22 cellular contexts compared by ENCODE assay signal in genomic region chr2:62181836-62182235, GRCh38. TPM values are rescaled to one million over a fixed set of nuclear protein-coding genes. Genes with fewer than 3 reads are reported as not detected.
DNase-seq lines count a peak whose midpoint lies in the region; ATAC-seq and TF ChIP-seq lines count a peak whose summit lies in the region.
"Had no signal": no experiment of that assay in that cellular context is flagged by ENCODE, and none has a peak within 500 bp of the region (broad histone marks: within the 10 kb centered on the region; RNA-seq: fewer than 3 reads in every experiment).

No MANE protein-coding gene starts in this region.

- no peaks in the 10 kb centered on the region for H3K9me2 ChIP-seq in OCI-LY1 (ENCODE audit: low read depth, low read length)
- H3K9me2 ChIP-seq: SK-N-SH had no signal

- DNase-seq in Jurkat, Clone E6-1 (ENCODE audit: low read depth, low spot score) = peak; percentile 81
- DNase-seq in neural progenitor cell (ENCODE audit: low spot score) (no peak), MCF 10A (ENCODE audit: unreplicated experiment) (no peak), NCI-H446 (lab: John Stamatoyannopoulos, UW) (no peak), left colon (no peak)
- DNase-seq: C1 segment of cervical spinal cord; CD4-positive, alpha-beta memory T cell; COR-L47; GM23248; H7; NCI-H1092 treated with DMSO at 0.1 percent for 48 hours; NCI-H1436; NCI-H187; NCI-H2171 treated with DMSO at 0.1 percent for 48 hours; NCI-H345; SIG-M5; SK-N-SH; SW 1271 had no signal

- H3K4me1 Mint-ChIP-seq in neural progenitor cell (peaks cover 7% of the 10 kb centered on the region), MCF 10A (ENCODE audit: insufficient read depth, unreplicated experiment) (no peaks in the 10 kb centered on the region)

- no peaks in the 10 kb centered on the region for H3K27me3 ChIP-seq in BLaER1 treated with 17β-estradiol and CSF1 and Interleukin-3, amounts not matched to agents 10 nM and 100 nM
- H3K27me3 ChIP-seq in OCI-LY1 (ENCODE audit: insufficient read depth, low read length) (no peaks in the 10 kb centered on the region), neural progenitor cell (no peaks in the 10 kb centered on the region)

- BruUV-seq in MCF 10A (replicated peaks; lab: Mats Ljungman, UMichigan) = no TSS peak

- H3K79me2 ChIP-seq in OCI-LY1 (ENCODE audit: insufficient read depth, low read length) (no peaks in the 10 kb centered on the region), neural progenitor cell (ENCODE audit: low read depth) (no peaks in the 10 kb centered on the region)

- peak overlapping the region in 8 of 11 experiments; percentile 3 to 74 (median 52); a peak in 12 of 22 replicates for H3K27ac ChIP-seq in BLaER1 treated with 17β-estradiol and CSF1 and Interleukin-3, amounts not matched to agents 10 nM and 100 nM
- H3K27ac ChIP-seq in OCI-LY1 (ENCODE audit: low read depth, low read length, poor library complexity, severe bottlenecking) (peak overlapping the region; percentile 100), neural progenitor cell (no peak overlapping the region)
- H3K27ac ChIP-seq: GM23248 had no signal

- peak overlapping the region in 2 of 10 experiments; percentile 1 to 43; a peak in 3 of 20 replicates for H3K4me3 ChIP-seq in BLaER1 treated with 17β-estradiol and CSF1 and Interleukin-3, amounts not matched to agents 10 nM and 100 nM
- 0 out of 2 replicates have a peak overlapping the region, but pooled peaks have one; percentile 25 for H3K4me3 ChIP-seq in Jurkat, Clone E6-1 (ENCODE audit: low read length)
- peak overlapping the region; percentile 32 for H3K4me3 ChIP-seq in OCI-LY1 (ENCODE audit: low read depth, low read length, poor library complexity, severe bottlenecking)
- no peak overlapping the region for H3K4me3 ChIP-seq in neural progenitor cell
- H3K4me3 ChIP-seq: GM23248 had no signal

- H3K36me3 Mint-ChIP-seq in neural progenitor cell (no peaks in the 10 kb centered on the region), MCF 10A (ENCODE audit: insufficient read depth, unreplicated experiment) (no peaks in the 10 kb centered on the region)
- H3K36me3 Mint-ChIP-seq: CD4-positive, alpha-beta memory T cell had no signal

- H3K27ac Mint-ChIP-seq in neural progenitor cell (no peak overlapping the region), MCF 10A (ENCODE audit: low read depth, unreplicated experiment) (no peak overlapping the region)
- H3K27ac Mint-ChIP-seq: T-helper 1 cell treated with Interleukin-12 subunit alpha and Interleukin-12 subunit beta and Interleukin-4 antibody, amounts not matched to agents 30 μg/mL and 1 μg/mL, for 36 hours had no signal

- peak overlapping the region in 4 of 11 experiments; percentile 21 to 62 (median 49); a peak in 7 of 22 replicates for H3K9ac ChIP-seq in BLaER1 treated with 17β-estradiol and CSF1 and Interleukin-3, amounts not matched to agents 10 nM and 100 nM
- peak overlapping the region; percentile 76 for H3K9ac ChIP-seq in OCI-LY1 (ENCODE audit: low read length)
- no peak overlapping the region for H3K9ac ChIP-seq in neural progenitor cell
- H3K9ac ChIP-seq: GM23248, SK-N-SH had no signal

- H3K27me3 Mint-ChIP-seq in neural progenitor cell (ENCODE audit: insufficient read depth, low read depth) (peaks cover 2% of the 10 kb centered on the region), MCF 10A (ENCODE audit: insufficient read depth, unreplicated experiment) (no peaks in the 10 kb centered on the region)
- H3K27me3 Mint-ChIP-seq: CD4-positive, alpha-beta memory T cell had no signal

- H3K9me3 ChIP-seq in BLaER1 treated with 17β-estradiol and CSF1 and Interleukin-3, amounts not matched to agents 10 nM and 100 nM (replicated peaks in 1 of 11) = peaks cover 0 to 30% (median 14%) of the 10 kb centered on the region in 11 experiments; a peak in 15 of 22 replicates
- no peaks in the 10 kb centered on the region for H3K9me3 ChIP-seq in OCI-LY1 (ENCODE audit: low read length)
- H3K9me3 ChIP-seq in neural progenitor cell (ENCODE audit: low read depth) = no peaks in the 10 kb centered on the region
- H3K9me3 ChIP-seq: SK-N-SH had no signal

- CTCF ChIA-PET in MCF 10A (lab: Yijun Ruan, JAX) = no interaction called here

- H3K4me2 ChIP-seq in BLaER1 treated with 17β-estradiol and CSF1 and Interleukin-3, amounts not matched to agents 10 nM and 100 nM = peak overlapping the region; percentile 29 to 87 (median 68)
- H3K4me2 ChIP-seq in OCI-LY1 (ENCODE audit: low read length) (peak overlapping the region; percentile 64), neural progenitor cell (peak overlapping the region; percentile 28)
- H3K4me2 ChIP-seq: SK-N-SH had no signal

- H3F3A ChIP-seq in OCI-LY1 (ENCODE audit: insufficient read depth, low read length) = peaks cover 5% of the 10 kb centered on the region; the same call in 1 of the 2 replicates
- H3F3A ChIP-seq in neural progenitor cell (ENCODE audit: low read depth) = no peaks in the 10 kb centered on the region

- ATAC-seq in left colon = no peak
- no peak for ATAC-seq in GM21367 (IDR thresholded peaks at IDR 0.05; ENCODE audit: unreplicated experiment)

- no peak for TF ChIP-seq CTCF in OCI-LY1 (IDR thresholded peaks at IDR 0.05; ENCODE audit: low read length)
- TF ChIP-seq CTCF in neural progenitor cell (IDR thresholded peaks at IDR 0.05) = no peak
- TF ChIP-seq CTCF in MCF 10A (IDR thresholded peaks at IDR 0.05; ENCODE audit: unreplicated experiment) = no peak

- no peaks in the 10 kb centered on the region for H3K36me3 ChIP-seq in BLaER1 treated with 17β-estradiol and CSF1 and Interleukin-3, amounts not matched to agents 10 nM and 100 nM
- H3K36me3 ChIP-seq in OCI-LY1 (ENCODE audit: insufficient read depth, low read length) = no peaks in the 10 kb centered on the region
- H3K36me3 ChIP-seq in neural progenitor cell = no peaks in the 10 kb centered on the region

- intact Hi-C loops in MCF 10A (cut with micrococcal nuclease) (no loop called here), left colon (cut with DNase I, micrococcal nuclease) (no loop called here)

- H2AFZ ChIP-seq in OCI-LY1 (ENCODE audit: low read length) (no peak overlapping the region), neural progenitor cell (replicated peaks) (no peak overlapping the region)
- H2AFZ ChIP-seq: GM23248 had no signal

- H3K4me3 Mint-ChIP-seq in neural progenitor cell = no peak overlapping the region
- H3K4me3 Mint-ChIP-seq in MCF 10A (ENCODE audit: unreplicated experiment) = no peak overlapping the region
- H3K4me3 Mint-ChIP-seq: CD4-positive, alpha-beta memory T cell; T-helper 1 cell treated with Interleukin-12 subunit alpha and Interleukin-12 subunit beta and Interleukin-4 antibody, amounts not matched to agents 30 μg/mL and 1 μg/mL, for 36 hours had no signal

- H4K20me1 ChIP-seq in BLaER1 treated with 17β-estradiol and CSF1 and Interleukin-3, amounts not matched to agents 10 nM and 100 nM = no peaks in the 10 kb centered on the region
- no peaks in the 10 kb centered on the region for H4K20me1 ChIP-seq in OCI-LY1 (ENCODE audit: insufficient read depth, low read length)
- H4K20me1 ChIP-seq in neural progenitor cell (ENCODE audit: low read depth) = no peaks in the 10 kb centered on the region

- POLR2A ChIA-PET in MCF 10A (lab: Yijun Ruan, JAX) = no interaction called here

- H3K4me1 ChIP-seq in BLaER1 treated with 17β-estradiol and CSF1 and Interleukin-3, amounts not matched to agents 10 nM and 100 nM = peaks cover 31 to 76% (median 46%) of the 10 kb centered on the region in 10 experiments
- H3K4me1 ChIP-seq in OCI-LY1 (ENCODE audit: insufficient read depth, low read length, severe bottlenecking) = peaks cover 74% of the 10 kb centered on the region
- H3K4me1 ChIP-seq in neural progenitor cell = peaks cover 15% of the 10 kb centered on the region

- H3K9me3 Mint-ChIP-seq in neural progenitor cell (peaks cover 2% of the 10 kb centered on the region), MCF 10A (ENCODE audit: unreplicated experiment) (no peaks in the 10 kb centered on the region)
- H3K9me3 Mint-ChIP-seq: T-helper 1 cell treated with Interleukin-12 subunit alpha and Interleukin-12 subunit beta and Interleukin-4 antibody, amounts not matched to agents 30 μg/mL and 1 μg/mL, for 36 hours had no signal

RNA-seq across cellular contexts. Expression of gene B3GNT2, which starts 14.1 kb away (rescaled TPM):
- polyA plus RNA-seq in Jurkat, Clone E6-1 (2012; ENCODE audit: insufficient read depth, insufficient read length) = 13.6 TPM
- 51.9 and 73.2 TPM in 2 replicates for total RNA-seq in neural progenitor cell (ENCODE audit: low replicate concordance)
- total RNA-seq in MCF 10A (2022) = 12.3 and 15.3 TPM in 2 replicates
- total RNA-seq in left colon = 10 to 100 TPM; 27.6 to 49.5 TPM
